In genomic region chr3:1446531-1446930, GRCh38 we compare ENCODE assay signal across 20 cellular contexts.
DNase-seq lines count a peak whose midpoint lies in the region; ATAC-seq, FAIRE-seq and TF ChIP-seq lines count a peak whose summit lies in the region.
"Had no signal": no experiment of that assay in that cellular context is flagged by ENCODE, and none has a peak within 500 bp of the region (broad histone marks: within the 10 kb centered on the region; RNA-seq: fewer than 3 reads in every experiment).

No MANE protein-coding gene starts in this region.

- H3K27me3 Mint-ChIP-seq in natural killer cell (ENCODE audit: low read depth in 2 of 2): no peaks in the 10 kb centered on the region
- H3K27me3 Mint-ChIP-seq: B cell; CD4-positive, alpha-beta T cell had no signal

- H3K79me2 ChIP-seq in SK-N-SH (ENCODE audit: insufficient read depth): no peaks in the 10 kb centered on the region

- H3K9me3 ChIP-seq in SK-N-SH: no peaks in the 10 kb centered on the region

- peaks cover 9 to 13% of the 10 kb centered on the region in 2 donors for H3K9me3 Mint-ChIP-seq in natural killer cell

- H3K4me2 ChIP-seq in SK-N-SH: no peak overlapping the region

- no peak for TF ChIP-seq RAD21 in SK-N-SH (IDR thresholded peaks at IDR 0.05; ENCODE audit: low read length)

- H3K9ac ChIP-seq in SK-N-SH: no peak overlapping the region

- H3K4me1 ChIP-seq in SK-N-SH (ENCODE audit: control insufficient read depth in 1 of 2, insufficient read depth in 2 of 2, low read depth in 1 of 2, low read length in 1 of 2): no peaks in the 10 kb centered on the region

- no peaks in the 10 kb centered on the region for H3K27me3 ChIP-seq in SK-N-SH (ENCODE audit: insufficient read depth)

- POLR2A ChIA-PET in SK-N-SH (lab: Yijun Ruan, JAX): no interaction called here

- H3K27ac ChIP-seq in angular gyrus (ENCODE audit: low read depth, low read length) (peak overlapping the region; percentile 53), temporal lobe (ENCODE audit: low read depth, low read length) (peak overlapping the region; percentile 17), SK-N-SH (ENCODE audit: low read depth in 2 of 2, low read length in 1 of 2) (no peak overlapping the region)
- H3K27ac ChIP-seq: HL-60 had no signal

- TF ChIP-seq CTCF in SK-N-SH (IDR thresholded peaks at IDR 0.05) (no peak), natural killer cell (IDR thresholded peaks at IDR 0.05) (no peak)

- no peaks in the 10 kb centered on the region for H3K9me2 ChIP-seq in SK-N-SH

- H3K4me3 ChIP-seq in SK-N-SH (ENCODE audit: low read depth in 2 of 2, low read length in 1 of 2): no peak overlapping the region

- TF ChIP-seq EP300 in SK-N-SH (IDR thresholded peaks at IDR 0.05; ENCODE audit: borderline replicate concordance in 1 of 2, low read depth in 1 of 2, low read length in 1 of 2): no peak

- H3K4me1 Mint-ChIP-seq in natural killer cell: no peaks in the 10 kb centered on the region

- CTCF ChIA-PET in SK-N-SH (lab: Yijun Ruan, JAX): no interaction called here

- no peak overlapping the region for H3K27ac Mint-ChIP-seq in natural killer cell
- H3K27ac Mint-ChIP-seq: B cell; CD4-positive, alpha-beta T cell; HFFc6 had no signal

- ATAC-seq in natural killer cell: no peak
- no peak for ATAC-seq in GM19035 (IDR thresholded peaks at IDR 0.05; ENCODE audit: unreplicated experiment)

- no peak for DNase-seq in frontal cortex (ENCODE audit: low spot score in 2 of 2)
- DNase-seq in midbrain (lab: John Stamatoyannopoulos, UW): peak; percentile 42
- DNase-seq in SK-N-SH: no peak
- DNase-seq in HTR-8/SVneo (ENCODE audit: insufficient read length, low spot score): no peak
- no peak for DNase-seq in natural killer cell
- DNase-seq: ACHN; C1 segment of cervical spinal cord; Calu3; CD4-positive, alpha-beta T cell; DMS79 treated with DMSO at 0.1 percent for 48 hours; EL; HCEC 1CT; HFFc6; IMR-90 had no signal

- FAIRE-seq in frontal cortex (lab: Jason Lieb, UNC) (peak; percentile 79), HTR-8/SVneo (lab: Jason Lieb, UNC) (no peak)
- FAIRE-seq: G401.6 had no signal

- no peaks in the 10 kb centered on the region for H3K36me3 Mint-ChIP-seq in natural killer cell

- no peak overlapping the region for H3K4me3 Mint-ChIP-seq in natural killer cell
- H3K4me3 Mint-ChIP-seq: B cell; CD4-positive, alpha-beta T cell; HFFc6 had no signal

- H3K36me3 ChIP-seq in SK-N-SH (replicated peaks in 1 of 2; ENCODE audit: control insufficient read depth in 1 of 2, insufficient read depth in 2 of 2, low read length in 1 of 2): no peaks in the 10 kb centered on the region

- intact Hi-C loops in natural killer cell (cut with micrococcal nuclease): no loop called here

- no peaks in the 10 kb centered on the region for H4K20me1 ChIP-seq in SK-N-SH (ENCODE audit: insufficient read depth)

- H2AFZ ChIP-seq in SK-N-SH (ENCODE audit: low read depth): no peak overlapping the region

- H3F3A ChIP-seq in SK-N-SH (replicated peaks; ENCODE audit: insufficient read depth): no peaks in the 10 kb centered on the region

TF ChIP-seq in SK-N-SH, 30 proteins besides CTCF, POLR2A, EP300 and RAD21:
- TF ChIP-seq SMC3 (IDR thresholded peaks at IDR 0.05; ENCODE audit: low read depth, low read length) (no peak), FOXJ3 (CRISPR knock-in tag; IDR thresholded peaks at IDR 0.05) (no peak), TAF1 (IDR thresholded peaks at IDR 0.05; ENCODE audit: borderline replicate concordance, low read depth, low read length) (no peak), NFIC (IDR thresholded peaks at IDR 0.05; ENCODE audit: borderline replicate concordance) (no peak), USF1 (IDR thresholded peaks at IDR 0.05; ENCODE audit: borderline replicate concordance, low read depth) (no peak), USF2 (IDR thresholded peaks at IDR 0.05; ENCODE audit: borderline replicate concordance, low read depth, low read length) (no peak), CHD2 (IDR thresholded peaks at IDR 0.05; ENCODE audit: low read length, partially characterized antibody) (no peak), TEAD4 (IDR thresholded peaks at IDR 0.05; ENCODE audit: borderline replicate concordance, insufficient read depth) (no peak), NRF1 (IDR thresholded peaks at IDR 0.05; ENCODE audit: low read depth, low read length) (no peak), MAX (IDR thresholded peaks at IDR 0.05; ENCODE audit: low read depth) (no peak), IRF3 (IDR thresholded peaks at IDR 0.05; ENCODE audit: low read depth, low read length) (no peak)

Comparison
In these comparisons a context has a peak if more than half of its experiments do, and no peak if none do; other contexts are left out.
1. H3K27ac ChIP-seq: peak in angular gyrus (single experiment) and temporal lobe (single experiment); none in SK-N-SH (0 of 2).